In the genomic region with DNA sequence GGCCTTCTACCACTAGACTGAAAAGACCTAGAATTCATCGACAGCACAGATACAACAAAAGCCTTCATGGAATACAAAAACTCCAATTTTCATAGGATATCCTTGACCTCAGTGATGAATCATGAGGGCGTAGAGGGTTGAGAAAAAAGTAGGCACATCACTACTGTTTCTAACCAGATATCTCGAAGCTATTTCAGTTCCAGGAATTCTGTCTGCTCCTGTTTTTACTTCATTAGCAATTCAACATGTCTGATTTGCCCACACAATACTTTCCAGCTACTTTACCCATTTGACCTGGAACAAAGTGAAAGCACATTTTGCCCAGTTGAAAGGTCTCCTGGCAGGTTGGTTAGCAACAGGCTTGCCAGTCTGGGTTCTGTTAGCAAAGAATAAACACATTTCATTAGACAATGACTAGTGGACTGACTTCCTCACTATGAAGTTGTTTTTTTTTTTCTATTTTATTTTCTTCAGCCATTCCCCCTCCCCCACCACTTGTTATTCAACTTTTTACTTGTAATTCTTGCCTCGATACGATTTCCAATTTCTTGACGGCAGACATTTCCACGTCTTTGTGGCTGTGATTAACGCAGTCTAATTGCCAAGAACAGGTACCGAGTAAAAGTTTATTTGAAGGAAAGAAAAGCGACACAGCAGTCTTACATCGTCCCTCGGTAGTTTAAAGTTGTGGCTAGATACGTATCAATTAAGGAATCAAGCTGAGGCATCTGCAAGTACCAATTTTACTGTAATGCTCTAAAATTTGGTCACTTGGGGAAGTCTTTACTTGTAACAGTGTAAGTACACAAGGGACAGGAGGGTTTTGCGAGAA, we compare ENCODE assay signal across 8 cellular contexts. TPM values are rescaled to one million over a fixed set of nuclear protein-coding genes. Genes with fewer than 3 reads are reported as not detected.
DNase-seq lines count a peak whose midpoint lies in the region; ATAC-seq and TF ChIP-seq lines count a peak whose summit lies in the region.

No MANE protein-coding gene starts in this region.

- BruUV-seq in MCF 10A (replicated peaks; lab: Mats Ljungman, UMichigan), result no TSS peak

- no peaks in the 10 kb centered on the region for H3K27me3 ChIP-seq in tibial artery

- 7 to 10% methylated on average over 14 of the region's 14 CpGs for WGBS in lower leg skin, 2 donors

- POLR2A ChIA-PET in MCF 10A (lab: Yijun Ruan, JAX), result interaction anchor here (0.6 to 4.5 kb wide), 67 partner anchors 9 to 1311 kb away, joined by 3 to 44 read pairs (median 4); partner anchors contain the start of genes AKT3 and SDCCAG8

- CTCF ChIA-PET in MCF 10A (lab: Yijun Ruan, JAX), result interaction anchor here (0.6 to 2.8 kb wide), 11 partner anchors 9 to 1578 kb away, joined by 3 to 10 read pairs (median 3); no protein-coding TSS in a partner anchor

- H3K36me3 ChIP-seq in tibial artery, result no peaks in the 10 kb centered on the region

- no peaks in the 10 kb centered on the region for H3K9me3 ChIP-seq in tibial artery

- H3K27ac Mint-ChIP-seq in MCF 10A (ENCODE audit: low read depth, unreplicated experiment), result peak overlapping the region; percentile 87

- no peak for TF ChIP-seq POLR2A in lower leg skin (IDR thresholded peaks at IDR 0.05)

- peak overlapping the region; percentile 95 to 98 for H3K27ac ChIP-seq in tibial artery

- no peaks in the 10 kb centered on the region for H3K9me3 Mint-ChIP-seq in MCF 10A (ENCODE audit: unreplicated experiment)

- no peak for ATAC-seq in HG03439 (IDR thresholded peaks at IDR 0.05; ENCODE audit: unreplicated experiment)

- peaks cover 0 to 21% (median 2%) of the 10 kb centered on the region in 4 donors for H3K4me1 ChIP-seq in tibial artery

- H3K27me3 Mint-ChIP-seq in MCF 10A (ENCODE audit: insufficient read depth, unreplicated experiment), result peaks cover 13% of the 10 kb centered on the region

- H3K4me3 ChIP-seq in lower leg skin (ENCODE audit: low read depth, poor library complexity, severe bottlenecking) (peak overlapping the region; percentile 74), tibial artery (peak overlapping the region; percentile 65 to 94)

- H3K4me1 Mint-ChIP-seq in MCF 10A (ENCODE audit: insufficient read depth, unreplicated experiment), result peaks cover 32% of the 10 kb centered on the region

- no peaks in the 10 kb centered on the region for H3K36me3 Mint-ChIP-seq in MCF 10A (ENCODE audit: insufficient read depth, unreplicated experiment)

- TF ChIP-seq CTCF in MCF 10A (IDR thresholded peaks at IDR 0.05; ENCODE audit: unreplicated experiment), result no peak
- TF ChIP-seq CTCF in lower leg skin (IDR thresholded peaks at IDR 0.05), result no peak
- no peak for TF ChIP-seq CTCF in tibial artery (IDR thresholded peaks at IDR 0.05)

- H3K4me3 Mint-ChIP-seq in MCF 10A (ENCODE audit: unreplicated experiment), result peak overlapping the region; percentile 94

- intact Hi-C loops in MCF 10A (cut with micrococcal nuclease), result loop anchor here (5.0 to 10.0 kb wide), 4 partner anchors 35 to 405 kb away; partner anchors contain the start of gene ADSS2
- intact Hi-C loops in lower leg skin (cut with DNase I; ENCODE audit: low total_unique reads), result no loop called here
- intact Hi-C loops in tibial artery (cut with DNase I; ENCODE audit: low total_unique reads), result loop anchor here (5.0 to 10.0 kb wide), 4 partner anchors 122 to 790 kb away; partner anchors contain the start of genes ADSS2, AKT3, CEP170 and SDCCAG8

- DNase-seq in NCI-H1092 treated with DMSO at 0.1 percent for 48 hours (lab: John Stamatoyannopoulos, UW) (peak; percentile 22), NCI-H1092 (lab: John Stamatoyannopoulos, UW) (no peak), NCI-H774 (lab: John Stamatoyannopoulos, UW) (peak; percentile 39), MCF 10A (ENCODE audit: unreplicated experiment) (peak; percentile 37), lower leg skin (ENCODE audit: low spot score in 2 of 2) (no peak), tibial artery (no peak), HPDE6-E6E7 (ENCODE audit: extremely low spot score) (no peak)

RNA-seq across cellular contexts. Expression of gene ZBTB18, which starts 4.0 kb away (rescaled TPM):
- total RNA-seq in MCF 10A (2022) (16.5 and 18.8 TPM in 2 replicates), lower leg skin (10 to 100 TPM; 10.6 to 14.3 (median 11.7) TPM)

Comparison
In these comparisons a context has a peak if more than half of its experiments do, and no peak if none do; other contexts are left out.
1. DNase-seq: peak in NCI-H1092 treated with DMSO at 0.1 percent for 48 hours (single experiment), NCI-H774 (single experiment) and MCF 10A (single experiment); none in NCI-H1092 (single experiment), lower leg skin (0 of 2), tibial artery (0 of 2) and HPDE6-E6E7 (single experiment).